Comparison of ENCODE assay signal across 1 cellular context in genomic region chr13:34943675-34944634, GRCh38.
TF ChIP-seq lines count a peak whose summit lies in the region.

No MANE protein-coding gene starts in this region.

TF ChIP-seq in HepG2, 621 proteins besides CTCF, POLR2A, EP300 and RAD21 (continued from another document):
- no peak for TF ChIP-seq ZBTB39 (CRISPR knock-in tag; IDR thresholded peaks at IDR 0.05)
- TF ChIP-seq ZNF737 (CRISPR knock-in tag; IDR thresholded peaks at IDR 0.05; ENCODE audit: borderline replicate concordance) = no peak
- no peak for TF ChIP-seq NCOR1 (IDR thresholded peaks at IDR 0.05; ENCODE audit: borderline replicate concordance, low read length)
- TF ChIP-seq ZNF510 (CRISPR knock-in tag; IDR thresholded peaks at IDR 0.05; ENCODE audit: low read depth) = no peak
